In genomic region chr1:199463521-199464127, GRCh38 we compare ENCODE assay signal across 8 cellular contexts.
DNase-seq lines count a peak whose midpoint lies in the region; ATAC-seq and TF ChIP-seq lines count a peak whose summit lies in the region.

No MANE protein-coding gene starts in this region.

- no peaks in the 10 kb centered on the region for H3K9me3 Mint-ChIP-seq in Caco-2 (ENCODE audit: unreplicated experiment)
- H3K9me3 Mint-ChIP-seq in CD8-positive, alpha-beta T cell = peaks cover 7% of the 10 kb centered on the region

- ATAC-seq in GM18868 (IDR thresholded peaks at IDR 0.05; ENCODE audit: unreplicated experiment) = peak; percentile 53
- peak; percentile 97 for ATAC-seq in SK-N-SH treated with all-trans-retinoic acid at 6 μM for 48 hours
- no peak for ATAC-seq in gastrocnemius medialis
- no peak for ATAC-seq in CD8-positive, alpha-beta T cell

- BruUV-seq in Caco-2 (replicated peaks; lab: Mats Ljungman, UMichigan) = no TSS peak

- in situ Hi-C loops in gastrocnemius medialis (cut with MboI; ENCODE audit: low sequenced_read_pairs in 4 of 4) = no loop called here

- TF ChIP-seq POLR2A in uterus (IDR thresholded peaks at IDR 0.05) (no peak), gastrocnemius medialis (IDR thresholded peaks at IDR 0.05) (no peak)

- CTCF ChIA-PET in Caco-2 (lab: Charles Lee) = interaction anchor here (1.0 kb wide), 1 partner anchor 707 kb away, joined by 5 read pairs; no protein-coding TSS in a partner anchor
- CTCF ChIA-PET in CD8-positive, alpha-beta T cell (lab: Charles Lee) = interaction anchor here (1.3 kb wide), 1 partner anchor 11 kb away, joined by 3 read pairs; no protein-coding TSS in a partner anchor

- no peaks in the 10 kb centered on the region for H3K36me3 Mint-ChIP-seq in Caco-2 (ENCODE audit: insufficient read depth, unreplicated experiment)
- H3K36me3 Mint-ChIP-seq in CD8-positive, alpha-beta T cell = no peaks in the 10 kb centered on the region

- no peaks in the 10 kb centered on the region for H3K27me3 Mint-ChIP-seq in Caco-2 (ENCODE audit: insufficient read depth, unreplicated experiment)
- no peaks in the 10 kb centered on the region for H3K27me3 Mint-ChIP-seq in CD8-positive, alpha-beta T cell (ENCODE audit: low read depth)

- intact Hi-C loops in Caco-2 (cut with micrococcal nuclease; ENCODE audit: unreplicated experiment) = loop anchor here (1.0 to 10.0 kb wide), 5 partner anchors 219 to 707 kb away; no protein-coding TSS in a partner anchor
- intact Hi-C loops in uterus (cut with DNase I; ENCODE audit: low total_unique reads) = no loop called here
- intact Hi-C loops in gastrocnemius medialis (cut with DNase I; ENCODE audit: low total_unique reads) = no loop called here
- intact Hi-C loops in CD8-positive, alpha-beta T cell (cut with DNase I, micrococcal nuclease) = no loop called here

- no peak overlapping the region for H3K4me3 Mint-ChIP-seq in Caco-2 (ENCODE audit: unreplicated experiment)
- H3K4me3 Mint-ChIP-seq in CD8-positive, alpha-beta T cell = no peak overlapping the region

- no peak overlapping the region for H3K4me3 ChIP-seq in Caco-2 (ENCODE audit: low read depth, low read length)
- H3K4me3 ChIP-seq in uterus = no peak overlapping the region
- no peak overlapping the region for H3K4me3 ChIP-seq in gastrocnemius medialis
- H3K4me3 ChIP-seq in CD8-positive, alpha-beta T cell (ENCODE audit: low read depth, low read length) = no peak overlapping the region

- H3K9me3 ChIP-seq in Caco-2 = no peaks in the 10 kb centered on the region
- no peaks in the 10 kb centered on the region for H3K9me3 ChIP-seq in uterus
- H3K9me3 ChIP-seq in gastrocnemius medialis = no peaks in the 10 kb centered on the region
- no peaks in the 10 kb centered on the region for H3K9me3 ChIP-seq in CD8-positive, alpha-beta T cell (ENCODE audit: low read length)

- no peaks in the 10 kb centered on the region for H3K27me3 ChIP-seq in Caco-2 (replicated peaks; ENCODE audit: control insufficient read depth, insufficient read depth, low read length)
- H3K27me3 ChIP-seq in uterus = no peaks in the 10 kb centered on the region
- H3K27me3 ChIP-seq in gastrocnemius medialis = no peaks in the 10 kb centered on the region
- H3K27me3 ChIP-seq in CD8-positive, alpha-beta T cell (ENCODE audit: insufficient read depth, low read length) = no peaks in the 10 kb centered on the region

- H3K27ac ChIP-seq in uterus (no peak overlapping the region), gastrocnemius medialis (no peak overlapping the region)
- no peak overlapping the region for H3K27ac ChIP-seq in CD8-positive, alpha-beta T cell (ENCODE audit: low read depth, low read length)

- no peak overlapping the region for H3K27ac Mint-ChIP-seq in Caco-2 (ENCODE audit: unreplicated experiment)
- H3K27ac Mint-ChIP-seq in CD8-positive, alpha-beta T cell = no peak overlapping the region

- peak; percentile 62 to 67 for DNase-seq in Caco-2
- DNase-seq in HS-27A (ENCODE audit: low read depth) = peak; percentile 33
- peak; percentile 27 for DNase-seq in germinal center (ENCODE audit: low spot score)
- no peak for DNase-seq in uterus
- DNase-seq in gastrocnemius medialis = no peak
- no peak for DNase-seq in CD8-positive, alpha-beta T cell

- H3K4me1 Mint-ChIP-seq in Caco-2 (ENCODE audit: low read depth, unreplicated experiment) = no peaks in the 10 kb centered on the region
- H3K4me1 Mint-ChIP-seq in CD8-positive, alpha-beta T cell (ENCODE audit: low read depth) = no peaks in the 10 kb centered on the region

- POLR2A ChIA-PET in Caco-2 (lab: Charles Lee) = no interaction called here
- POLR2A ChIA-PET in CD8-positive, alpha-beta T cell (lab: Charles Lee) = no interaction called here

- TF ChIP-seq CTCF in Caco-2 (IDR thresholded peaks at IDR 0.05; ENCODE audit: insufficient read depth in 1 of 2, low read depth in 1 of 2, low read length in 1 of 2, severe bottlenecking in 1 of 2, unreplicated experiment in 1 of 2) = peak; percentile 53 to 64
- TF ChIP-seq CTCF in uterus (IDR thresholded peaks at IDR 0.05) = no peak
- no peak for TF ChIP-seq CTCF in gastrocnemius medialis (IDR thresholded peaks at IDR 0.05 in 4 of 5, conservative IDR thresholded peaks at IDR 0.05 in 1 of 5)
- no peak for TF ChIP-seq CTCF in CD8-positive, alpha-beta T cell (IDR thresholded peaks at IDR 0.05)

- H3K36me3 ChIP-seq in Caco-2 (ENCODE audit: control insufficient read depth, insufficient read depth, low read length) = no peaks in the 10 kb centered on the region
- no peaks in the 10 kb centered on the region for H3K36me3 ChIP-seq in uterus
- H3K36me3 ChIP-seq in gastrocnemius medialis = no peaks in the 10 kb centered on the region
- H3K36me3 ChIP-seq in CD8-positive, alpha-beta T cell (ENCODE audit: insufficient read depth, low read length) = no peaks in the 10 kb centered on the region

- H3K4me1 ChIP-seq in Caco-2 (no peaks in the 10 kb centered on the region), uterus (no peaks in the 10 kb centered on the region), gastrocnemius medialis (no peaks in the 10 kb centered on the region)
- no peaks in the 10 kb centered on the region for H3K4me1 ChIP-seq in CD8-positive, alpha-beta T cell (ENCODE audit: insufficient read depth, low read length)

TF ChIP-seq in SK-N-SH treated with all-trans-retinoic acid at 6 μM for 48 hours, 23 proteins besides CTCF, POLR2A, EP300 and RAD21:
- TF ChIP-seq ZFP30 (CRISPR knock-in tag; IDR thresholded peaks at IDR 0.05) (no peak), POU6F1 (CRISPR knock-in tag; IDR thresholded peaks at IDR 0.05; ENCODE audit: borderline replicate concordance, low read depth) (no peak), GLIS3 (CRISPR knock-in tag; IDR thresholded peaks at IDR 0.05) (no peak), ARNTL (CRISPR knock-in tag; IDR thresholded peaks at IDR 0.05; ENCODE audit: borderline replicate concordance, low read depth) (no peak), ESRRG (CRISPR knock-in tag; IDR thresholded peaks at IDR 0.05) (no peak), TCF4 (CRISPR knock-in tag; IDR thresholded peaks at IDR 0.05; ENCODE audit: borderline replicate concordance) (no peak), SNAI2 (CRISPR knock-in tag; IDR thresholded peaks at IDR 0.05) (no peak), ZC3H10 (CRISPR knock-in tag; IDR thresholded peaks at IDR 0.05) (no peak), RARB (CRISPR knock-in tag; IDR thresholded peaks at IDR 0.05) (no peak), PPARA (CRISPR knock-in tag; IDR thresholded peaks at IDR 0.05; ENCODE audit: borderline replicate concordance) (no peak)
- TF ChIP-seq, protein P1, sequence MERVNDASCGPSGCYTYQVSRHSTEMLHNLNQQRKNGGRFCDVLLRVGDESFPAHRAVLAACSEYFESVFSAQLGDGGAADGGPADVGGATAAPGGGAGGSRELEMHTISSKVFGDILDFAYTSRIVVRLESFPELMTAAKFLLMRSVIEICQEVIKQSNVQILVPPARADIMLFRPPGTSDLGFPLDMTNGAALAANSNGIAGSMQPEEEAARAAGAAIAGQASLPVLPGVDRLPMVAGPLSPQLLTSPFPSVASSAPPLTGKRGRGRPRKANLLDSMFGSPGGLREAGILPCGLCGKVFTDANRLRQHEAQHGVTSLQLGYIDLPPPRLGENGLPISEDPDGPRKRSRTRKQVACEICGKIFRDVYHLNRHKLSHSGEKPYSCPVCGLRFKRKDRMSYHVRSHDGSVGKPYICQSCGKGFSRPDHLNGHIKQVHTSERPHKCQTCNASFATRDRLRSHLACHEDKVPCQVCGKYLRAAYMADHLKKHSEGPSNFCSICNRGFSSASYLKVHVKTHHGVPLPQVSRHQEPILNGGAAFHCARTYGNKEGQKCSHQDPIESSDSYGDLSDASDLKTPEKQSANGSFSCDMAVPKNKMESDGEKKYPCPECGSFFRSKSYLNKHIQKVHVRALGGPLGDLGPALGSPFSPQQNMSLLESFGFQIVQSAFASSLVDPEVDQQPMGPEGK (CRISPR knock-in tag; IDR thresholded peaks at IDR 0.05; ENCODE audit: borderline replicate concordance) = no peak

Comparison
In these comparisons a context has a peak if more than half of its experiments do, and no peak if none do; other contexts are left out.
1. DNase-seq: peak in Caco-2 (2 of 2), HS-27A (single experiment) and germinal center (single experiment); none in uterus (0 of 2), gastrocnemius medialis (0 of 2) and CD8-positive, alpha-beta T cell (0 of 7).
2. CTCF ChIP-seq: peak in Caco-2 (2 of 2); none in uterus (0 of 4), gastrocnemius medialis (0 of 5) and CD8-positive, alpha-beta T cell (single experiment).
3. ATAC-seq: peak in GM18868 (single experiment) and SK-N-SH treated with all-trans-retinoic acid at 6 μM for 48 hours (single experiment); none in gastrocnemius medialis (0 of 2) and CD8-positive, alpha-beta T cell (single experiment).